In the genomic region with DNA sequence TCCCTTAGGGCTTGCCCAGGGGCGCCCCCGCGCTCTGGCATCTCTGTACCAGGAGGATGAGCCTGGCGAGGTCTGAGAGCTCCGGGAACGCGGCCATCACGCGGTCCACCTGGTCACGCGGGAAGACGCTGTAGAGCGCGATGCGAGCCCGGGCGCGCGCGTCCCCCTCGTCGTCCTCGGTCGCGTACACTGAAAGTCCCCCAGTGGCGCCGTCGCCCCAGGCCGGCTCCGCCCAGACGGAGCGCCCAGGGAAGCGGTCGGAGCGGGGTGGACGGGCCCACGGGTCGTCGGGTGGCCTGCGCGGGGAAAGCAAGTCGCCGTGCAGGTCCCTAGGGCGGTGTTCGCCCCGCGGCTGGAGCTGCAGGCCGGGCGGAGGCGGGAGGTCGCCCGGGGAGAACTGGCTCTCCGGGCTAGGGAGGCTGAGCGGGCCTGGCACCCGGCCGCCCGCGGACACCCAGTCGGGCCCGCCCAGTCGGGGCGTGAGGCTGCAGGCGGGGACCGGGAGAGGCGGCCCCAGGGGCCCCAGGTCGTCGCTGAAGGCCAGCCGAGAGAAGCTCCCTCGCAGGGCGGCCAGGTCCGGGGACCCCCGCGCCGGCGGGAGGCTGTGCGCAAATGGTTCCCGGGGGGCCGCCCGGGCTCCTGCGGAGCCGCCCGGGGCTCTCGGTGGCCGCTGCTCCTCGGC, we compare ENCODE assay signal across 8 cellular contexts. TPM values are rescaled to one million over a fixed set of nuclear protein-coding genes. Genes with fewer than 3 reads are reported as not detected.
DNase-seq lines count a peak whose midpoint lies in the region; ATAC-seq and TF ChIP-seq lines count a peak whose summit lies in the region.

No MANE protein-coding gene starts in this region.

- H3K9me3 Mint-ChIP-seq in activated naive CD8-positive, alpha-beta T cell treated with anti-CD3 and anti-CD28 coated beads, Interleukin-2, amount 10 ng/mL, durations not matched to agents 7 days and 5 days, result no peaks in the 10 kb centered on the region

- H3K27me3 ChIP-seq in hepatocyte (no peaks in the 10 kb centered on the region), rectal smooth muscle tissue (ENCODE audit: control insufficient read depth, insufficient read depth, low read length) (no peaks in the 10 kb centered on the region)

- H3K4me2 ChIP-seq in hepatocyte, result peak overlapping the region; percentile 97

- peak; percentile 47 for DNase-seq in COLO668 (lab: John Stamatoyannopoulos, UW; ENCODE audit: unreplicated experiment)
- peak; percentile 52 for DNase-seq in activated naive CD8-positive, alpha-beta T cell treated with anti-CD3 and anti-CD28 coated beads, Interleukin-2, amount 10 ng/mL, durations not matched to agents 7 days and 5 days
- DNase-seq in hepatocyte (ENCODE audit: low spot score), result peak; percentile 48
- no peak for DNase-seq in NCI-H774 (lab: John Stamatoyannopoulos, UW)
- DNase-seq in glomerular visceral epithelial cell (ENCODE audit: extremely low spot score), result no peak
- no peak for DNase-seq in NCI-H446 (lab: John Stamatoyannopoulos, UW)

- no peaks in the 10 kb centered on the region for H3K36me3 ChIP-seq in hepatocyte (replicated peaks; ENCODE audit: insufficient read depth, low read depth)
- no peaks in the 10 kb centered on the region for H3K36me3 ChIP-seq in rectal smooth muscle tissue (ENCODE audit: control insufficient read depth, insufficient read depth, low read length)

- no peaks in the 10 kb centered on the region for H3K9me2 ChIP-seq in hepatocyte (replicated peaks; ENCODE audit: insufficient read depth)

- no peaks in the 10 kb centered on the region for H3K79me2 ChIP-seq in hepatocyte

- H4K20me1 ChIP-seq in hepatocyte (ENCODE audit: insufficient read depth, poor library complexity, severe bottlenecking), result no peaks in the 10 kb centered on the region

- peak; percentile 24 for ATAC-seq in activated naive CD8-positive, alpha-beta T cell treated with anti-CD3 and anti-CD28 coated beads, Interleukin-2, amount 10 ng/mL, durations not matched to agents 7 days and 5 days (ENCODE audit: low read depth)
- no peak for ATAC-seq in HG03135 (IDR thresholded peaks at IDR 0.05; ENCODE audit: unreplicated experiment)

- no peak overlapping the region for H3K9ac ChIP-seq in rectal smooth muscle tissue (ENCODE audit: low read length)

- H3K4me1 Mint-ChIP-seq in activated naive CD8-positive, alpha-beta T cell treated with anti-CD3 and anti-CD28 coated beads, Interleukin-2, amount 10 ng/mL, durations not matched to agents 7 days and 5 days, result peaks cover 2% of the 10 kb centered on the region

- peaks cover 1% of the 10 kb centered on the region for H3K27me3 Mint-ChIP-seq in activated naive CD8-positive, alpha-beta T cell treated with anti-CD3 and anti-CD28 coated beads, Interleukin-2, amount 10 ng/mL, durations not matched to agents 7 days and 5 days

- H3K27ac Mint-ChIP-seq in activated naive CD8-positive, alpha-beta T cell treated with anti-CD3 and anti-CD28 coated beads, Interleukin-2, amount 10 ng/mL, durations not matched to agents 7 days and 5 days, result no peak overlapping the region

- H3K4me1 ChIP-seq in hepatocyte (ENCODE audit: insufficient read depth) (peaks cover 27% of the 10 kb centered on the region), rectal smooth muscle tissue (ENCODE audit: control insufficient read depth, insufficient read depth, low read length) (peaks cover 12% of the 10 kb centered on the region)

- H3K4me3 Mint-ChIP-seq in activated naive CD8-positive, alpha-beta T cell treated with anti-CD3 and anti-CD28 coated beads, Interleukin-2, amount 10 ng/mL, durations not matched to agents 7 days and 5 days, result peak overlapping the region; percentile 64

- 10% methylated on average over 61 of the region's 85 CpGs for WGBS in hepatocyte (ENCODE audit: low lambda C conversion rate, missing lambda C conversion rate)

- TF ChIP-seq CTCF in hepatocyte (IDR thresholded peaks at IDR 0.05; ENCODE audit: poor library complexity), result no peak

- H2AFZ ChIP-seq in hepatocyte, result peak overlapping the region; percentile 88

- POLR2A ChIA-PET in activated naive CD8-positive, alpha-beta T cell treated with anti-CD3 and anti-CD28 coated beads, Interleukin-2, amount 10 ng/mL, durations not matched to agents 7 days and 5 days (lab: Charles Lee), result interaction anchor here (0.7 kb wide), 1 partner anchor 384 kb away, joined by 3 read pairs; no protein-coding TSS in a partner anchor

- H3K4me3 ChIP-seq in hepatocyte (peak overlapping the region; percentile 42), rectal smooth muscle tissue (ENCODE audit: low read length) (peak overlapping the region; percentile 58)

- no peaks in the 10 kb centered on the region for H3K36me3 Mint-ChIP-seq in activated naive CD8-positive, alpha-beta T cell treated with anti-CD3 and anti-CD28 coated beads, Interleukin-2, amount 10 ng/mL, durations not matched to agents 7 days and 5 days

- no peak overlapping the region for H3K27ac ChIP-seq in hepatocyte
- H3K27ac ChIP-seq in rectal smooth muscle tissue (ENCODE audit: low read depth, low read length), result peak overlapping the region; percentile 17

- H3K9me3 ChIP-seq in hepatocyte (ENCODE audit: low read depth), result no peaks in the 10 kb centered on the region

RNA-seq across cellular contexts. Expression of gene ZC3H12D, which starts 34.0 kb away (rescaled TPM):
- total RNA-seq in activated naive CD8-positive, alpha-beta T cell treated with anti-CD3 and anti-CD28 coated beads, Interleukin-2, amount 10 ng/mL, durations not matched to agents 7 days and 5 days, result 10 to 100 TPM; 25.5 to 27.0 TPM
- total RNA-seq in hepatocyte, result 0.50 and 1.7 TPM in 2 replicates
- polyA plus RNA-seq in hepatocyte, result 0.06 and 0.44 TPM in 2 replicates

RNA-seq across cellular contexts. Expression of gene SUMO4, which starts 50.8 kb away (rescaled TPM):
- total RNA-seq in activated naive CD8-positive, alpha-beta T cell treated with anti-CD3 and anti-CD28 coated beads, Interleukin-2, amount 10 ng/mL, durations not matched to agents 7 days and 5 days, result 1 to 10 TPM; 9.3 to 9.5 TPM
- total RNA-seq in hepatocyte, result 2.2 and 2.6 TPM in 2 replicates
- polyA plus RNA-seq in hepatocyte, result 0.24 and 0.36 TPM in 2 replicates

Comparison
In these comparisons a context has a peak if more than half of its experiments do, and no peak if none do; other contexts are left out.
1. DNase-seq: peak in COLO668 (single experiment), activated naive CD8-positive, alpha-beta T cell treated with anti-CD3 and anti-CD28 coated beads, Interleukin-2, amount 10 ng/mL, durations not matched to agents 7 days and 5 days (single experiment) and hepatocyte (single experiment); none in NCI-H774 (single experiment), glomerular visceral epithelial cell (single experiment) and NCI-H446 (0 of 2).